7 cellular contexts compared by ENCODE assay signal in the genomic region with DNA sequence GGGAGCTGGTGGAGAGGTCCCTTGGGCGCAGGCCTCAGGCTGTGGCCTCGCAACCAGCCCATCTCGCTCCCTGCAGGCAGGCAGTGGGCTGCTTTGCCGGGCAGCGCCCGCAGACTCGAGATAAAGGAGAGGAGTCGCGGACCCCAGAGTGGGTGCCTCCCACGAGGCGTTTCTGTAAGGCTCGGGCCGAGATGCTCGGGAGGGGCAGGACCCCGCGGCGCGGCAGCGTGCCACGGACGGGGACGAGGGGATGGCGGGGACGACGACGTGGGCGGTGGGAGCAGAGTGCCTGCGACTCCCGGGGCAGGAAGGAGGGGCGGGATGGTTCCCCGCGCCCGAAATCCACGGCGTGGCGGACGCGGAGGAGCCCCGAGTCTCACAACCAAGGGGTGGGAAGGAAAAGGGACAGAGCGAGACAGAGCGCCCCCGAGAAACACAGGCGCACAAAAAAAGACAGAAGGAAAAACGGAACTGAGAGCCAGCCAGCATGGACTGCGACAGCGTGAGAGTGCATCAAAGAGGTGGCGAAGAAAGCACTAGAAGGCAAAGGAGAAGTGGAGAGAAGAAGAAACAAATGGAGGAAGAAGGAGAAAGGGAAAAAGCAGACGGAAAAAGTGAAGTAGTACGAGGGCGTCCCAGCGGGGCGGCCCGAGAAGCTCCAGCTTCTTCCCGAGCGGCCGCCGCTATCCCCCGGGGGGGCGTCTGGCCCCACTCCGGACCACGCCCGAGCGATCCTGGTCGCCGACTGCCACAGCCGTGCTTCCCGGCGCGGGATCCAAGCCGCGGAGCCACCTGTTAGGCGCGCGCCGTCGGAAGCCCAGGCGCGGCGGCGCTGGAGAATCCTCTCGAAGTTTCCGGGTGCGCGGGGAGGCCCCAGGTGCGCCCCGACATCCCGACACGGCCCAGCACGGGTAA. TPM values are rescaled to one million over a fixed set of nuclear protein-coding genes. Genes with fewer than 3 reads are reported as not detected.
DNase-seq lines count a peak whose midpoint lies in the region; ATAC-seq and TF ChIP-seq lines count a peak whose summit lies in the region.

No MANE protein-coding gene starts in this region.

- DNase-seq in HL-60 (ENCODE audit: low read depth in 1 of 2, low spot score in 1 of 2), result peak in 1 of 2 experiments; percentile 13
- no peak for DNase-seq in astrocyte of the cerebellum (ENCODE audit: low read depth)
- no peak for DNase-seq in osteocyte (ENCODE audit: extremely low spot score, unreplicated experiment)
- no peak for DNase-seq in inferior parietal cortex (ENCODE audit: extremely low spot score)
- no peak for DNase-seq in superior temporal gyrus (ENCODE audit: extremely low spot score)

- no peaks in the 10 kb centered on the region for H3K36me3 Mint-ChIP-seq in osteocyte (ENCODE audit: unreplicated experiment)

- peak overlapping the region; percentile 15 for H3K4me3 ChIP-seq in HL-60 (replicated peaks; ENCODE audit: insufficient read depth, low read length)
- peak overlapping the region; percentile 15 for H3K4me3 ChIP-seq in astrocyte of the cerebellum (ENCODE audit: low read depth, low read length)

- H3K4me1 Mint-ChIP-seq in osteocyte (ENCODE audit: unreplicated experiment), result peaks cover 16% of the 10 kb centered on the region

- H3K4me3 Mint-ChIP-seq in osteocyte (ENCODE audit: unreplicated experiment), result peak overlapping the region; percentile 69

- peaks cover 45% of the 10 kb centered on the region for H3K27me3 ChIP-seq in HL-60 (ENCODE audit: insufficient read depth, poor library complexity, severe bottlenecking)

- no peak overlapping the region for H3K27ac Mint-ChIP-seq in osteocyte (ENCODE audit: unreplicated experiment)

- ATAC-seq in GM18502 (IDR thresholded peaks at IDR 0.05; ENCODE audit: poor library complexity, unreplicated experiment), result peak; percentile 52
- ATAC-seq in GM21423 (IDR thresholded peaks at IDR 0.05; ENCODE audit: unreplicated experiment), result peak; percentile 40

- H3K9me3 Mint-ChIP-seq in osteocyte (ENCODE audit: unreplicated experiment), result no peaks in the 10 kb centered on the region

- no peak for TF ChIP-seq CTCF in HL-60 (IDR thresholded peaks at IDR 0.05; ENCODE audit: insufficient read depth, low read length)
- TF ChIP-seq CTCF in astrocyte of the cerebellum (IDR thresholded peaks at IDR 0.05; ENCODE audit: low read depth, low read length, missing control alignments), result no peak
- no peak for TF ChIP-seq CTCF in osteocyte (IDR thresholded peaks at IDR 0.05)

- in situ Hi-C loops in astrocyte of the cerebellum (cut with HindIII; ENCODE audit: low sequenced_read_pairs), result no loop called here

- H3K27me3 Mint-ChIP-seq in osteocyte (ENCODE audit: unreplicated experiment), result peaks cover 71% of the 10 kb centered on the region

- H3K27ac ChIP-seq in HL-60 (replicated peaks), result no peak overlapping the region

RNA-seq across cellular contexts. Expression of a gene that starts 1.5 kb away (rescaled TPM):
- not detected in 2 replicates for total RNA-seq in osteocyte
